Comparison of ENCODE assay signal across 8 cellular contexts in genomic region chr3:155870133-155870944, GRCh38. TPM values are rescaled to one million over a fixed set of nuclear protein-coding genes. Genes with fewer than 3 reads are reported as not detected.
A peak's percentile ranks its signal among the peaks of the same experiment; 100 is the strongest.
DNase-seq lines count a peak whose midpoint lies in the region; ATAC-seq and TF ChIP-seq lines count a peak whose summit lies in the region.

Gene GMPS (plus strand): TSS chr3:155870650. CDS start chr3:155870871, 221 bp downstream.

- H3K9me3 ChIP-seq in T-helper 17 cell (ENCODE audit: control insufficient read depth, low read length, poor library complexity, severe bottlenecking) (no peaks in the 10 kb centered on the region), right atrium auricular region (no peaks in the 10 kb centered on the region), uterus (no peaks in the 10 kb centered on the region)

- peaks cover 12% of the 10 kb centered on the region for H3K4me1 Mint-ChIP-seq in T-helper 17 cell

- H3K27ac Mint-ChIP-seq in T-helper 17 cell, result peak within 1 kb of the TSS; percentile 88

- H3K4me3 Mint-ChIP-seq in T-helper 17 cell, result peak within 1 kb of the TSS; percentile 97

- H3K36me3 Mint-ChIP-seq in T-helper 17 cell (ENCODE audit: low read depth), result peaks cover 3% of the 10 kb centered on the region

- TF ChIP-seq CTCF in right atrium auricular region (IDR thresholded peaks at IDR 0.05) (peak in 1 of 2 donors; percentile 76), uterus (IDR thresholded peaks at IDR 0.05) (peak; percentile 55 to 73 (median 72))

- peak; percentile 51 to 82 for TF ChIP-seq POLR2A in uterus (IDR thresholded peaks at IDR 0.05)

- DNase-seq in NCI-H1694 treated with DMSO at 0.1 percent for 48 hours (lab: John Stamatoyannopoulos, UW) (peak; percentile 96), T-helper 17 cell (peak; percentile 97 to 99 (median 98)), right atrium auricular region (ENCODE audit: low spot score) (peak; percentile 86), pulmonary artery endothelial cell (ENCODE audit: low read depth, low spot score) (peak; percentile 69), uterus (peak; percentile 92 to 97)

- peak within 1 kb of the TSS; percentile 88 for H3K27ac ChIP-seq in angular gyrus (ENCODE audit: low read depth, low read length)
- H3K27ac ChIP-seq in right atrium auricular region, result peak within 1 kb of the TSS; percentile 92 to 97
- H3K27ac ChIP-seq in uterus, result peak within 1 kb of the TSS; percentile 96 to 98

- H3K4me1 ChIP-seq in right atrium auricular region, result peaks cover 0 to 26% of the 10 kb centered on the region in 2 donors
- H3K4me1 ChIP-seq in uterus, result peaks cover 0 to 7% of the 10 kb centered on the region in 2 donors

- H3K4me3 ChIP-seq in right atrium auricular region (peak within 1 kb of the TSS; percentile 97 to 98), uterus (peak within 1 kb of the TSS; percentile 91 to 94)

- H3K27me3 ChIP-seq in right atrium auricular region (no peaks in the 10 kb centered on the region), uterus (no peaks in the 10 kb centered on the region)

- ATAC-seq in GM18498 (IDR thresholded peaks at IDR 0.05; ENCODE audit: unreplicated experiment) (peak; percentile 90), HG02938 (IDR thresholded peaks at IDR 0.05; ENCODE audit: unreplicated experiment) (peak; percentile 82), T-helper 17 cell (peak; percentile 94)

- intact Hi-C loops in uterus (cut with DNase I; ENCODE audit: low total_unique reads), result loop anchor here (10.0 kb wide), 1 partner anchor 66 kb away; the partner anchor contains the start of gene C3orf33

- H3K36me3 ChIP-seq in right atrium auricular region, result no peaks in the 10 kb centered on the region
- H3K36me3 ChIP-seq in uterus, result no peaks in the 10 kb centered on the region

- no peaks in the 10 kb centered on the region for H3K27me3 Mint-ChIP-seq in T-helper 17 cell

RNA-seq across cellular contexts. Expression of gene GMPS, which starts in this region (rescaled TPM):
- total RNA-seq in T-helper 17 cell (10 to 100 TPM; 37.8 to 48.2 TPM), right atrium auricular region (10 to 100 TPM; 22.2 to 22.9 TPM), pulmonary artery endothelial cell (25.5 and 41.3 TPM in 2 replicates), uterus (10 to 100 TPM; 10.5 to 71.7 (median 51.3) TPM)

Comparison
In these comparisons a context has a peak if more than half of its experiments do, and no peak if none do; other contexts are left out.
1. Peak in every context shown above with its lines: DNase-seq, ATAC-seq, H3K4me3 ChIP-seq and H3K27ac ChIP-seq.